ENCODE assay signal across 12 cellular contexts in genomic region chr9:124279531-124280175, GRCh38. TPM values are rescaled to one million over a fixed set of nuclear protein-coding genes. Genes with fewer than 3 reads are reported as not detected.
DNase-seq lines count a peak whose midpoint lies in the region; ATAC-seq and TF ChIP-seq lines count a peak whose summit lies in the region.
"Had no signal": no experiment of that assay in that cellular context is flagged by ENCODE, and none has a peak within 500 bp of the region (broad histone marks: within the 10 kb centered on the region; RNA-seq: fewer than 3 reads in every experiment).

No MANE protein-coding gene starts in this region.

- 0 out of 2 replicates have a peak overlapping the region, but pooled peaks have one; percentile 42 for H3K9ac ChIP-seq in BLaER1
- no peak overlapping the region for H3K9ac ChIP-seq in rectal smooth muscle tissue (ENCODE audit: low read length)

- no peak overlapping the region for H3K4me3 ChIP-seq in BLaER1
- H3K4me3 ChIP-seq in fibroblast of villous mesenchyme (ENCODE audit: low read depth, low read length) = no peak overlapping the region
- H3K4me3 ChIP-seq in rectal smooth muscle tissue (ENCODE audit: low read length) = no peak overlapping the region

- no peaks in the 10 kb centered on the region for H3K9me3 ChIP-seq in BLaER1

- H3K27me3 ChIP-seq in BLaER1 (no peaks in the 10 kb centered on the region), rectal smooth muscle tissue (ENCODE audit: control insufficient read depth, insufficient read depth, low read length) (no peaks in the 10 kb centered on the region)

- intact Hi-C loops in activated CD8-positive, alpha-beta T cell treated with anti-CD3 and anti-CD28 coated beads for 36 hours (cut with micrococcal nuclease) = no loop called here

- CTCF ChIA-PET in activated CD8-positive, alpha-beta T cell treated with anti-CD3 and anti-CD28 coated beads for 36 hours (lab: Charles Lee) = interaction anchor here (2.0 kb wide), 1 partner anchor 153 kb away, joined by 6 read pairs; no protein-coding TSS in a partner anchor

- ATAC-seq in activated CD8-positive, alpha-beta T cell treated with anti-CD3 and anti-CD28 coated beads for 36 hours = no peak
- ATAC-seq in HG03521 (IDR thresholded peaks at IDR 0.05; ENCODE audit: unreplicated experiment) = no peak

- DNase-seq in fibroblast of villous mesenchyme (ENCODE audit: low read depth) (peak; percentile 41), DMS53 treated with DMSO at 0.1 percent for 48 hours (lab: John Stamatoyannopoulos, UW; ENCODE audit: unreplicated experiment) (no peak), GM19238 (ENCODE audit: insufficient read length, low spot score) (no peak)
- no peak for DNase-seq in activated CD8-positive, alpha-beta T cell treated with anti-CD3 and anti-CD28 coated beads for 36 hours
- DNase-seq: hippocampal formation; KBM-7; stimulated activated naive CD4-positive, alpha-beta T cell had no signal

- H3K9me3 Mint-ChIP-seq in activated CD8-positive, alpha-beta T cell treated with anti-CD3 and anti-CD28 coated beads for 36 hours = no peaks in the 10 kb centered on the region

- H4K20me1 ChIP-seq in BLaER1 = peaks cover 100% of the 10 kb centered on the region

- H3K27ac ChIP-seq in BLaER1 = peak overlapping the region; percentile 47
- H3K27ac ChIP-seq in VCaP = peak overlapping the region; percentile 9; the same call in 1 of the 2 replicates
- peak overlapping the region; percentile 51 for H3K27ac ChIP-seq in rectal smooth muscle tissue (ENCODE audit: low read depth, low read length)
- H3K27ac ChIP-seq: C4-2B had no signal

- peaks cover 14% of the 10 kb centered on the region for H3K4me1 Mint-ChIP-seq in activated CD8-positive, alpha-beta T cell treated with anti-CD3 and anti-CD28 coated beads for 36 hours (ENCODE audit: low read depth)

- H3K27me3 Mint-ChIP-seq in activated CD8-positive, alpha-beta T cell treated with anti-CD3 and anti-CD28 coated beads for 36 hours = peaks cover 2% of the 10 kb centered on the region

- POLR2A ChIA-PET in activated CD8-positive, alpha-beta T cell treated with anti-CD3 and anti-CD28 coated beads for 36 hours (lab: Charles Lee) = interaction anchor here (1.0 kb wide), 1 partner anchor 12 kb away, joined by 3 read pairs; no protein-coding TSS in a partner anchor

- H3K36me3 ChIP-seq in BLaER1 (peaks cover 49% of the 10 kb centered on the region), rectal smooth muscle tissue (ENCODE audit: control insufficient read depth, insufficient read depth, low read length) (no peaks in the 10 kb centered on the region)

- no peaks in the 10 kb centered on the region for H3K36me3 Mint-ChIP-seq in activated CD8-positive, alpha-beta T cell treated with anti-CD3 and anti-CD28 coated beads for 36 hours (ENCODE audit: low read depth)

- no peak overlapping the region for H3K27ac Mint-ChIP-seq in activated CD8-positive, alpha-beta T cell treated with anti-CD3 and anti-CD28 coated beads for 36 hours

- TF ChIP-seq CTCF in VCaP (conservative IDR thresholded peaks at IDR 0.05) = no peak
- TF ChIP-seq CTCF in fibroblast of villous mesenchyme (IDR thresholded peaks at IDR 0.05; ENCODE audit: insufficient read depth, low read depth, low read length) = no peak
- TF ChIP-seq CTCF in activated CD8-positive, alpha-beta T cell treated with anti-CD3 and anti-CD28 coated beads for 36 hours (IDR thresholded peaks at IDR 0.05) = no peak

- H3K4me3 Mint-ChIP-seq in activated CD8-positive, alpha-beta T cell treated with anti-CD3 and anti-CD28 coated beads for 36 hours = no peak overlapping the region

- H3K4me1 ChIP-seq in BLaER1 = peaks cover 95% of the 10 kb centered on the region
- peaks cover 23% of the 10 kb centered on the region for H3K4me1 ChIP-seq in rectal smooth muscle tissue (ENCODE audit: control insufficient read depth, insufficient read depth, low read length)

- H3K4me2 ChIP-seq in BLaER1 = peak overlapping the region; percentile 98

RNA-seq across cellular contexts. Expression of gene NEK6, which starts 21.9 kb away (rescaled TPM):
- total RNA-seq in fibroblast of villous mesenchyme = 41.9 and 43.2 TPM in 2 replicates
- total RNA-seq in activated CD8-positive, alpha-beta T cell treated with anti-CD3 and anti-CD28 coated beads for 36 hours = 10 to 100 TPM; 20.2 to 21.8 TPM
